In the genomic region with DNA sequence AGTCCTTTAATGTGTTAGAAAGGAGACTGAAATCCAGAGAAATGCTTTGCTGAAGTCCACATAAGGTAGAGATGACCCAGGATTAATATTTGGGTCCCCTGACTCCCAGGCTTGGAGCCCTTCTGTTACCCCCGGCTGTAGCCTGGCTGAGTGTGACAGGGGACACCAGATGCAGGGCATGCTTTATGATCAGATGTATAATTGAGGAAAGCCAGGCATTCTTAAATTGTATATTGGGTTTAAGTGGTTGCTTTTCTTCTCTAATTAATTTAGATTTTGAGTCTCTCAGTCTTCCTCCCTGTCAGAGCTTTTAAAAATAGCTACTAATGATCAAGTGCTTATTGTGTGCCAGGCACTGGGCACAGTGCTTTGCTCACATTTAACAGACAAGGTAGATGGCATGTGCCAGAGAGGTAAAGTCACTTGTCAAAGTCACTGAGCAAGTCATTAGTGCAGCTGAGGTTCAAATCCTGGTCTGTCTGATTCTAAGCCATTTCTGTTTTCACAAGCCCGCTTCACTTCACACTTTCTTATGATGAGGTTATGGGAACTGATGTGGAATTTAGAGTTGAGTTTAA, we compare ENCODE assay signal across 23 cellular contexts.
"Had no signal": no experiment of that assay in that cellular context is flagged by ENCODE, and none has a peak within 500 bp of the region (broad histone marks: within the 10 kb centered on the region; RNA-seq: fewer than 3 reads in every experiment).

No MANE protein-coding gene starts in this region.

- H3K36me3 Mint-ChIP-seq: natural killer cell had no signal

- H3K27me3 Mint-ChIP-seq: effector memory CD8-positive, alpha-beta T cell had no signal

- H3K36me3 ChIP-seq: gastroesophageal sphincter, lower lobe of right lung, suprapubic skin, tibial artery had no signal

- H3K4me3 ChIP-seq: coronary artery, gastroesophageal sphincter, lower lobe of right lung, suprapubic skin, tibial artery had no signal

- ATAC-seq: effector memory CD8-positive, alpha-beta T cell; gastroesophageal sphincter; lower lobe of right lung; natural killer cell had no signal

- H3K4me3 Mint-ChIP-seq: activated naive CD8-positive, alpha-beta T cell; effector memory CD8-positive, alpha-beta T cell; natural killer cell had no signal

- H3K9me3 Mint-ChIP-seq: effector memory CD8-positive, alpha-beta T cell; natural killer cell had no signal

- H3K27ac ChIP-seq: coronary artery, gastroesophageal sphincter, lower lobe of right lung, suprapubic skin, tibial artery had no signal

- H3K27me3 ChIP-seq: gastroesophageal sphincter, suprapubic skin, tibial artery had no signal

- H3K27ac Mint-ChIP-seq: activated naive CD8-positive, alpha-beta T cell; effector memory CD8-positive, alpha-beta T cell; natural killer cell had no signal

- DNase-seq: activated CD4-positive, alpha-beta T cell treated with anti-CD3 and anti-CD28 coated beads for 4 hours; activated CD4-positive, alpha-beta T cell treated with anti-CD3 and anti-CD28 coated beads, Interleukin-2, amount 50 U/mL, for 48 hours; activated CD8-positive, alpha-beta memory T cell treated with anti-CD3 and anti-CD28 coated beads for 24 hours; activated effector memory CD4-positive, alpha-beta T cell treated with Interleukin-2 at 50 U/mL for 16 hours; activated naive CD4-positive, alpha-beta T cell treated with Interleukin-2 at 50 U/mL for 16 hours; anterior cingulate cortex; effector memory CD8-positive, alpha-beta T cell; erythroblast; head of caudate nucleus; hippocampal formation; kidney; lower lobe of right lung; mesenchymal stem cell; natural killer cell; posterior cingulate gyrus; stimulated activated CD4-positive, alpha-beta T cell treated with anti-CD3 and anti-CD28 coated beads, Interleukin-15, amount 100 ng/mL, for 24 hours; stimulated activated CD4-positive, alpha-beta T cell treated with anti-CD3 and anti-CD28 coated beads, Interleukin-2, amount 100 ng/mL, for 24 hours; stimulated activated naive CD4-positive, alpha-beta T cell had no signal

- H3K9me3 ChIP-seq: gastroesophageal sphincter, lower lobe of right lung, suprapubic skin, tibial artery had no signal
